Comparison of ENCODE assay signal across 16 cellular contexts in genomic region chr6:157445277-157445676, GRCh38.
"Had no signal": no experiment of that assay in that cellular context is flagged by ENCODE, and none has a peak within 500 bp of the region (broad histone marks: within the 10 kb centered on the region; RNA-seq: fewer than 3 reads in every experiment).

No MANE protein-coding gene starts in this region.

- H3K36me3 ChIP-seq: colonic mucosa, tibial nerve had no signal

- H3K9me3 ChIP-seq: colonic mucosa, tibial nerve had no signal

- H3K4me1 ChIP-seq: colonic mucosa had no signal

- H3K27ac ChIP-seq: colonic mucosa, tibial nerve had no signal

- H3K27me3 ChIP-seq: colonic mucosa, tibial nerve had no signal

- H3K4me3 ChIP-seq: colonic mucosa, tibial nerve had no signal

- DNase-seq: activated CD4-positive, alpha-beta T cell treated with anti-CD3 and anti-CD28 coated beads for 4 hours; activated CD4-positive, alpha-beta T cell treated with anti-CD3 and anti-CD28 coated beads, Interleukin-2, amount 50 U/mL, for 48 hours; activated CD4-positive, CD25-positive, alpha-beta regulatory T cell; activated naive CD4-positive, alpha-beta T cell treated with Interleukin-2 at 50 U/mL for 16 hours; activated naive CD8-positive, alpha-beta T cell treated with anti-CD3 and anti-CD28 coated beads, Interleukin-2, amount 10 ng/mL, durations not matched to agents 7 days and 5 days; activated T-cell treated with anti-CD3 and anti-CD28 coated beads, Interleukin-2, amount 50 U/mL, for 48 hours; amygdala; colonic mucosa; hippocampal formation; nephron progenitor cell; posterior cingulate gyrus; retina; stimulated activated CD4-positive, alpha-beta T cell treated with anti-CD3 and anti-CD28 coated beads, Interleukin-4, amount 100 ng/mL, for 24 hours; substantia nigra; T1000 had no signal
